ENCODE assay signal across 8 cellular contexts in genomic region chr17:44065668-44066203, GRCh38. TPM values are rescaled to one million over a fixed set of nuclear protein-coding genes. Genes with fewer than 3 reads are reported as not detected.
DNase-seq lines count a peak whose midpoint lies in the region; ATAC-seq, FAIRE-seq and TF ChIP-seq lines count a peak whose summit lies in the region.

No MANE protein-coding gene starts in this region.

- H4K20me1 ChIP-seq in OCI-LY1 (ENCODE audit: insufficient read depth, low read length) = no peaks in the 10 kb centered on the region

- no peaks in the 10 kb centered on the region for H3K9me2 ChIP-seq in OCI-LY1 (ENCODE audit: low read depth, low read length)

- no peak for ATAC-seq in CD8-positive, alpha-beta T cell
- no peak for ATAC-seq in GM18867 (IDR thresholded peaks at IDR 0.05; ENCODE audit: unreplicated experiment)

- H3K4me3 ChIP-seq in CD8-positive, alpha-beta T cell (ENCODE audit: low read depth, low read length) = peak overlapping the region; percentile 75
- H3K4me3 ChIP-seq in OCI-LY1 (ENCODE audit: low read depth, low read length, poor library complexity, severe bottlenecking) (peak overlapping the region; percentile 97), cardiac fibroblast (replicated peaks in 1 of 2; ENCODE audit: low read depth in 2 of 2, low read length in 2 of 2) (peak overlapping the region; percentile 69 to 81), mesodermal cell (ENCODE audit: extremely low read depth, insufficient read depth, low read length, poor library complexity, severe bottlenecking) (peak overlapping the region; percentile 93), vagina (peak overlapping the region; percentile 77 to 80)

- no peaks in the 10 kb centered on the region for H3K9me3 Mint-ChIP-seq in CD8-positive, alpha-beta T cell

- H3K27ac Mint-ChIP-seq in CD8-positive, alpha-beta T cell = peak overlapping the region; percentile 96

- H3K27me3 ChIP-seq in CD8-positive, alpha-beta T cell (ENCODE audit: insufficient read depth, low read length) = no peaks in the 10 kb centered on the region
- H3K27me3 ChIP-seq in OCI-LY1 (ENCODE audit: insufficient read depth, low read length) (no peaks in the 10 kb centered on the region), vagina (no peaks in the 10 kb centered on the region)

- H3K4me1 Mint-ChIP-seq in CD8-positive, alpha-beta T cell (ENCODE audit: low read depth) = peaks cover 47% of the 10 kb centered on the region

- POLR2A ChIA-PET in CD8-positive, alpha-beta T cell (lab: Charles Lee) = interaction anchor here (1.0 kb wide), 1 partner anchor 51 kb away, joined by 3 read pairs; the partner anchor contains the start of gene TMEM101

- 0 to 2% methylated on average over 6 to 8 of the region's 9 CpGs for WGBS in mesodermal cell (ENCODE audit: insufficient coverage in 2 of 2), 2 experiments

- H3K36me3 ChIP-seq in CD8-positive, alpha-beta T cell (ENCODE audit: insufficient read depth, low read length) = no peaks in the 10 kb centered on the region
- H3K36me3 ChIP-seq in OCI-LY1 (ENCODE audit: insufficient read depth, low read length) (peaks cover 34% of the 10 kb centered on the region), mesodermal cell (ENCODE audit: control insufficient read depth, insufficient read depth, low read length) (peaks cover 36% of the 10 kb centered on the region), vagina (peaks cover 0 to 10% of the 10 kb centered on the region in 2 donors)

- FAIRE-seq in D721Med (lab: Jason Lieb, UNC) = no peak

- H3K4me1 ChIP-seq in CD8-positive, alpha-beta T cell (ENCODE audit: insufficient read depth, low read length) = peaks cover 12% of the 10 kb centered on the region
- H3K4me1 ChIP-seq in OCI-LY1 (ENCODE audit: insufficient read depth, low read length, severe bottlenecking) (peaks cover 30% of the 10 kb centered on the region), mesodermal cell (ENCODE audit: control insufficient read depth, insufficient read depth, low read length, poor library complexity, severe bottlenecking) (peaks cover 19% of the 10 kb centered on the region), vagina (peaks cover 38% of the 10 kb centered on the region)

- H3K36me3 Mint-ChIP-seq in CD8-positive, alpha-beta T cell = peaks cover 31% of the 10 kb centered on the region

- H2AFZ ChIP-seq in OCI-LY1 (ENCODE audit: low read length) = no peak overlapping the region

- H3K79me2 ChIP-seq in OCI-LY1 (ENCODE audit: insufficient read depth, low read length) = peaks cover 48% of the 10 kb centered on the region

- DNase-seq in CD8-positive, alpha-beta T cell = no peak
- DNase-seq in cardiac fibroblast (ENCODE audit: low read depth in 2 of 2) = peak in 1 of 2 donors; percentile 27
- DNase-seq in vagina (ENCODE audit: extremely low spot score in 2 of 2) = no peak
- no peak for DNase-seq in pons (ENCODE audit: low spot score)
- no peak for DNase-seq in D721Med (ENCODE audit: insufficient read length, low spot score)

- intact Hi-C loops in CD8-positive, alpha-beta T cell (cut with DNase I, micrococcal nuclease) = loop anchor here (1.0 to 10.0 kb wide), 6 partner anchors 51 to 987 kb away; partner anchors contain the start of genes HDAC5 (in 2 of the 2), TMUB2 (in 2 of the 2), DCAKD (in 1 of the 2) and GRN (in 1 of the 2)
- intact Hi-C loops in vagina (cut with DNase I) = loop anchor here (5.0 kb wide), 1 partner anchor 57 kb away; the partner anchor contains the start of gene HDAC5

- H3K4me3 Mint-ChIP-seq in CD8-positive, alpha-beta T cell = peak overlapping the region; percentile 97

- H3K9me3 ChIP-seq in CD8-positive, alpha-beta T cell (ENCODE audit: low read length) = no peaks in the 10 kb centered on the region
- no peaks in the 10 kb centered on the region for H3K9me3 ChIP-seq in OCI-LY1 (ENCODE audit: low read length)
- no peaks in the 10 kb centered on the region for H3K9me3 ChIP-seq in mesodermal cell (ENCODE audit: control insufficient read depth, low read length)
- no peaks in the 10 kb centered on the region for H3K9me3 ChIP-seq in vagina

- H3K27ac ChIP-seq in CD8-positive, alpha-beta T cell (ENCODE audit: low read depth, low read length) = peak overlapping the region; percentile 61
- H3K27ac ChIP-seq in OCI-LY1 (ENCODE audit: low read depth, low read length, poor library complexity, severe bottlenecking) (peak overlapping the region; percentile 63), mesodermal cell (ENCODE audit: low read depth, low read length, severe bottlenecking) (peak overlapping the region; percentile 99), vagina (peak overlapping the region; percentile 96)

- peak overlapping the region; percentile 86 for H3K4me2 ChIP-seq in OCI-LY1 (ENCODE audit: low read length)

- H3K9ac ChIP-seq in OCI-LY1 (ENCODE audit: low read length) = peak overlapping the region; percentile 97

- CTCF ChIA-PET in CD8-positive, alpha-beta T cell (lab: Charles Lee) = interaction anchor here (0.6 kb wide), 1 partner anchor 9 kb away, joined by 3 read pairs; no protein-coding TSS in a partner anchor

- H3F3A ChIP-seq in OCI-LY1 (ENCODE audit: insufficient read depth, low read length) = no peaks in the 10 kb centered on the region; the same call in 1 of the 2 replicates

- no peaks in the 10 kb centered on the region for H3K27me3 Mint-ChIP-seq in CD8-positive, alpha-beta T cell (ENCODE audit: low read depth)

- no peak for TF ChIP-seq CTCF in CD8-positive, alpha-beta T cell (IDR thresholded peaks at IDR 0.05)
- TF ChIP-seq CTCF in OCI-LY1 (IDR thresholded peaks at IDR 0.05; ENCODE audit: low read length) (no peak), cardiac fibroblast (IDR thresholded peaks at IDR 0.05; ENCODE audit: low read depth, low read length) (no peak), vagina (IDR thresholded peaks at IDR 0.05) (no peak), D721Med (IDR thresholded peaks at IDR 0.05; ENCODE audit: insufficient read depth, missing control alignments) (no peak)

- no peak for TF ChIP-seq POLR2A in vagina (IDR thresholded peaks at IDR 0.05)

RNA-seq across cellular contexts. Expression of gene LSM12, which starts 0.7 kb away (rescaled TPM):
- 10 to 100 TPM; 39.8 to 40.5 TPM for total RNA-seq in CD8-positive, alpha-beta T cell
- polyA plus RNA-seq in mesodermal cell (2013, experiment 1 of 2) = 56.3 TPM
- polyA plus RNA-seq in mesodermal cell (2013, experiment 2 of 2) = 60.4 TPM
- 27.3 TPM for total RNA-seq in vagina

RNA-seq across cellular contexts. Expression of gene G6PC3, which starts 4.8 kb away (rescaled TPM):
- 1 to 10 TPM; 4.8 to 5.9 TPM for total RNA-seq in CD8-positive, alpha-beta T cell
- polyA plus RNA-seq in mesodermal cell (2013, experiment 1 of 2) = 113 TPM
- 95.1 TPM for polyA plus RNA-seq in mesodermal cell (2013, experiment 2 of 2)
- 44.0 TPM for total RNA-seq in vagina

RNA-seq across cellular contexts. Expression of gene TMEM101, which starts 51.0 kb away (rescaled TPM):
- 1 to 10 TPM; 8.1 to 8.7 TPM for total RNA-seq in CD8-positive, alpha-beta T cell
- polyA plus RNA-seq in mesodermal cell (2013, experiment 1 of 2) = 31.5 TPM
- polyA plus RNA-seq in mesodermal cell (2013, experiment 2 of 2) = 29.6 TPM
- total RNA-seq in vagina = 33.6 TPM

RNA-seq across cellular contexts. Expression of gene HDAC5, which starts 57.7 kb away (rescaled TPM):
- total RNA-seq in CD8-positive, alpha-beta T cell = 10 to 100 TPM; 95.6 to 96.3 TPM
- polyA plus RNA-seq in mesodermal cell (2013, experiment 1 of 2) = 93.2 TPM
- 80.8 TPM for polyA plus RNA-seq in mesodermal cell (2013, experiment 2 of 2)
- 86.9 TPM for total RNA-seq in vagina
